ENCODE assay signal across 24 cellular contexts in genomic region chr11:9735236-9735635, GRCh38.
"Had no signal": no experiment of that assay in that cellular context is flagged by ENCODE, and none has a peak within 500 bp of the region (broad histone marks: within the 10 kb centered on the region; RNA-seq: fewer than 3 reads in every experiment).

No MANE protein-coding gene starts in this region.

- H3K27me3 Mint-ChIP-seq: activated naive CD8-positive, alpha-beta T cell treated with anti-CD3 and anti-CD28 coated beads for 36 hours; activated T-cell treated with anti-CD3 and anti-CD28 coated beads, Interleukin-2, amount 50 U/mL, for 24 hours; naive thymus-derived CD4-positive, alpha-beta T cell had no signal

- H2AFZ ChIP-seq: hepatocyte, neural progenitor cell had no signal

- H3K4me3 ChIP-seq: coronary artery, hepatocyte, lower lobe of right lung, neural progenitor cell, right lobe of liver, skin epidermis, thoracic aorta, upper lobe of right lung had no signal

- H3K4me1 Mint-ChIP-seq: neural progenitor cell had no signal

- DNase-seq: activated CD4-positive, CD25-positive, alpha-beta regulatory T cell treated with anti-CD3 and anti-CD28 coated beads, Interleukin-2, amount 50 U/mL, for 72 hours; activated CD8-positive, alpha-beta memory T cell treated with anti-CD3 and anti-CD28 coated beads for 24 hours; activated CD8-positive, alpha-beta memory T cell treated with anti-CD3 and anti-CD28 coated beads, Interleukin-2, amount 50 U/mL, for 4 hours; activated naive CD4-positive, alpha-beta T cell treated with Interleukin-2 at 50 U/mL for 16 hours; activated naive CD8-positive, alpha-beta T cell treated with anti-CD3 and anti-CD28 coated beads for 36 hours; activated T-cell treated with anti-CD3 and anti-CD28 coated beads, Interleukin-2, amount 50 U/mL, for 24 hours; cerebellar nuclear complex; erythroblast; glutamatergic neuron; immature natural killer cell; lower lobe of right lung; naive thymus-derived CD4-positive, alpha-beta T cell; posterior cingulate gyrus; right lobe of liver; stimulated activated CD4-positive, alpha-beta T cell treated with anti-CD3 and anti-CD28 coated beads, Interleukin-2, amount 100 ng/mL, for 24 hours; stimulated activated naive CD4-positive, alpha-beta T cell; T-helper 2 cell; upper lobe of right lung had no signal

- H3K9me3 ChIP-seq: lower lobe of right lung, right lobe of liver, thoracic aorta, upper lobe of right lung had no signal

- H3K9ac ChIP-seq: neural progenitor cell had no signal

- H3K4me2 ChIP-seq: hepatocyte, neural progenitor cell had no signal

- H3K4me1 ChIP-seq: neural progenitor cell, right lobe of liver had no signal

- H3K4me3 Mint-ChIP-seq: activated naive CD8-positive, alpha-beta T cell treated with anti-CD3 and anti-CD28 coated beads for 36 hours; activated T-cell treated with anti-CD3 and anti-CD28 coated beads, Interleukin-2, amount 50 U/mL, for 24 hours; immature natural killer cell; naive thymus-derived CD4-positive, alpha-beta T cell; neural progenitor cell had no signal

- H3K27ac ChIP-seq: coronary artery, hepatocyte, lower lobe of right lung, neural progenitor cell, right lobe of liver, skin epidermis, thoracic aorta, upper lobe of right lung had no signal

- H3K27me3 ChIP-seq: hepatocyte, neural progenitor cell, right lobe of liver, upper lobe of right lung had no signal

- ATAC-seq: left lobe of liver; lower lobe of right lung; naive thymus-derived CD4-positive, alpha-beta T cell; right lobe of liver; upper lobe of right lung had no signal

- H3K27ac Mint-ChIP-seq: activated naive CD8-positive, alpha-beta T cell treated with anti-CD3 and anti-CD28 coated beads for 36 hours; activated T-cell treated with anti-CD3 and anti-CD28 coated beads, Interleukin-2, amount 50 U/mL, for 24 hours; immature natural killer cell; naive thymus-derived CD4-positive, alpha-beta T cell; neural progenitor cell had no signal
